In the genomic region with DNA sequence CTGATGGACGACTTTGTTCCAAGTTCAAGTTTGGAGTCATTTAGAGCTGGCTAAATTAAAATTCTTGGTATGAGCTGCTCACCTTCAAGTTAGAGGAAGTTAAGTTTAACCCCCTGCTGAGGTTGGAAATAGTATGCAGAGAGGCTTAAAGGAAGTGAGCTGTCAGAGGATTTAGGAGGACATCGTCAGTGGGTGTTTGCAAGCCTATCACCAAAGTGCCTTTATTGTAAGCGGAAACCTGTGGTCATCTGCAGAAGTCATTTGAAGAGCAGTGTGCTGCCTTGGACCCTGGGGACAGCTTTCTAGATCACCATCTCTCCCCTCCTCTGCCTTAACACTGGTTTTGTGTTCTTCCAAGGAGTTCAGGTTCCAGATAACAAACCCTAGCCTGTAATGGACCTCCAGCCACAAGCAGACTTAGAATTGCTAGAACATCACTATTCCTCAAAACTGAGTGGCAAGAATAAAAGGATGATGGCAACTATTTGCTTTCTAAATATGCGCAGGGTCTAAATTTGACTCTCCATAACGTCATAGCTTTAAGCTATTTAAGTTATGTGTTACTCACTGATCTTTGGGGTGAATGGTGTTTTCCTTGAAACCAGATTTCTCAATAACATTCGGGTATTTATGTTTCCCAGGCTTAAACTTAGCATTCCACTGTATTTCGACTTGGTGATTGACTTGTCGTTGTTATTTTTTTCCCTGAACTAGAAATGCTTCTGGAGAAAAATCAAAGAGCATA, we compare ENCODE assay signal across 17 cellular contexts.
DNase-seq lines count a peak whose midpoint lies in the region; TF ChIP-seq lines count a peak whose summit lies in the region.
"Had no signal": no experiment of that assay in that cellular context is flagged by ENCODE, and none has a peak within 500 bp of the region (broad histone marks: within the 10 kb centered on the region; RNA-seq: fewer than 3 reads in every experiment).

No MANE protein-coding gene starts in this region.

- no peaks in the 10 kb centered on the region for H3K36me3 Mint-ChIP-seq in Caco-2 (ENCODE audit: insufficient read depth, unreplicated experiment)
- H3K36me3 Mint-ChIP-seq: neural progenitor cell had no signal

- H3K36me3 ChIP-seq in Caco-2 (ENCODE audit: control insufficient read depth, insufficient read depth, low read length): no peaks in the 10 kb centered on the region
- H3K36me3 ChIP-seq: left ventricle myocardium inferior, neural progenitor cell, SJSA1, upper lobe of right lung had no signal

- no peak overlapping the region for H3K4me3 ChIP-seq in AG04449 (ENCODE audit: low read depth, low read length)
- no peak overlapping the region for H3K4me3 ChIP-seq in Caco-2 (ENCODE audit: low read depth, low read length)
- H3K4me3 ChIP-seq: dorsolateral prefrontal cortex, left ventricle myocardium inferior, neural progenitor cell, SJSA1, upper lobe of right lung had no signal

- intact Hi-C loops in Caco-2 (cut with micrococcal nuclease; ENCODE audit: unreplicated experiment): no loop called here

- TF ChIP-seq CTCF in AG04449 (IDR thresholded peaks at IDR 0.05; ENCODE audit: insufficient read depth, low read length, missing control alignments): no peak
- no peak for TF ChIP-seq CTCF in Caco-2 (IDR thresholded peaks at IDR 0.05; ENCODE audit: insufficient read depth in 1 of 2, low read depth in 1 of 2, low read length in 1 of 2, severe bottlenecking in 1 of 2, unreplicated experiment in 1 of 2)

- no peaks in the 10 kb centered on the region for H3K9me3 ChIP-seq in Caco-2
- H3K9me3 ChIP-seq: left ventricle myocardium inferior, SJSA1, upper lobe of right lung had no signal

- CTCF ChIA-PET in AG04449 (lab: Yijun Ruan, JAX): interaction anchor here (1.1 to 1.5 kb wide), 2 partner anchors 60 to 134 kb away, joined by 4 to 7 read pairs; no protein-coding TSS in a partner anchor
- CTCF ChIA-PET in Caco-2 (lab: Charles Lee): interaction anchor here (0.6 kb wide), 2 partner anchors 428 to 439 kb away, joined by 3 read pairs; partner anchors contain the start of gene HACD1

- POLR2A ChIA-PET in AG04449 (lab: Yijun Ruan, JAX): interaction anchor here (1.4 kb wide), 1 partner anchor 121 kb away, joined by 5 read pairs; no protein-coding TSS in a partner anchor
- POLR2A ChIA-PET in Caco-2 (lab: Charles Lee): no interaction called here

- H3K27me3 Mint-ChIP-seq in Caco-2 (ENCODE audit: insufficient read depth, unreplicated experiment): peaks cover 5% of the 10 kb centered on the region
- H3K27me3 Mint-ChIP-seq: activated naive CD8-positive, alpha-beta T cell treated with anti-CD3 and anti-CD28 coated beads, Interleukin-2, amount 50 U/mL, for 24 hours had no signal

- no peaks in the 10 kb centered on the region for H3K27me3 ChIP-seq in Caco-2 (replicated peaks; ENCODE audit: control insufficient read depth, insufficient read depth, low read length)
- H3K27me3 ChIP-seq: neural progenitor cell, SJSA1, upper lobe of right lung had no signal

- H3K4me1 Mint-ChIP-seq in Caco-2 (ENCODE audit: low read depth, unreplicated experiment): no peaks in the 10 kb centered on the region
- H3K4me1 Mint-ChIP-seq: activated naive CD8-positive, alpha-beta T cell treated with anti-CD3 and anti-CD28 coated beads, Interleukin-2, amount 50 U/mL, for 24 hours had no signal

- H3K4me1 ChIP-seq in Caco-2: no peaks in the 10 kb centered on the region
- H3K4me1 ChIP-seq: left ventricle myocardium inferior, SJSA1, upper lobe of right lung had no signal

- no peaks in the 10 kb centered on the region for H3K9me3 Mint-ChIP-seq in Caco-2 (ENCODE audit: unreplicated experiment)
- H3K9me3 Mint-ChIP-seq: activated naive CD8-positive, alpha-beta T cell treated with anti-CD3 and anti-CD28 coated beads, Interleukin-2, amount 50 U/mL, for 24 hours; H9; neural progenitor cell had no signal

- no TSS peak for BruUV-seq in Caco-2 (replicated peaks; lab: Mats Ljungman, UMichigan)

- no peak overlapping the region for H3K27ac Mint-ChIP-seq in Caco-2 (ENCODE audit: unreplicated experiment)
- H3K27ac Mint-ChIP-seq: activated naive CD8-positive, alpha-beta T cell treated with anti-CD3 and anti-CD28 coated beads, Interleukin-2, amount 50 U/mL, for 24 hours; H9; neural progenitor cell had no signal

- no peak overlapping the region for H3K4me3 Mint-ChIP-seq in Caco-2 (ENCODE audit: unreplicated experiment)
- H3K4me3 Mint-ChIP-seq: activated naive CD8-positive, alpha-beta T cell treated with anti-CD3 and anti-CD28 coated beads, Interleukin-2, amount 50 U/mL, for 24 hours; H9; neural progenitor cell had no signal

- peak; percentile 45 for DNase-seq in AG04449 (ENCODE audit: low read depth, low spot score)
- DNase-seq in HS-5 (ENCODE audit: low read depth): peak; percentile 19
- DNase-seq in amniotic stem cell (lab: John Stamatoyannopoulos, UW): peak; percentile 20
- peak; percentile 46 for DNase-seq in iPS-NIHi7 (ENCODE audit: extremely low spot score)
- DNase-seq in NCI-H146 (lab: John Stamatoyannopoulos, UW): no peak
- no peak for DNase-seq in pons (ENCODE audit: low spot score)
- no peak for DNase-seq in Caco-2
- DNase-seq in T1000 (lab: John Stamatoyannopoulos, UW): no peak
- DNase-seq: activated naive CD8-positive, alpha-beta T cell treated with anti-CD3 and anti-CD28 coated beads, Interleukin-2, amount 50 U/mL, for 24 hours; dorsolateral prefrontal cortex; H9; left ventricle myocardium inferior; NCI-H1436 treated with DMSO at 0.1 percent for 48 hours; NCI-H748 treated with DMSO at 0.1 percent for 48 hours; upper lobe of right lung had no signal

Comparison
In these comparisons a context has a peak if more than half of its experiments do, and no peak if none do; other contexts are left out.
1. DNase-seq: peak in AG04449 (single experiment), HS-5 (single experiment), amniotic stem cell (single experiment) and iPS-NIHi7 (single experiment); none in NCI-H146 (single experiment), pons (single experiment), Caco-2 (0 of 2) and T1000 (single experiment).